Comparison of ENCODE assay signal across 1 cellular context in genomic region chr16:49857423-49858181, GRCh38.
TF ChIP-seq lines count a peak whose summit lies in the region.

No MANE protein-coding gene starts in this region.

TF ChIP-seq in WTC11, 78 proteins besides CTCF, POLR2A, EP300 and RAD21 (continued from another document):
- TF ChIP-seq, protein P1, sequence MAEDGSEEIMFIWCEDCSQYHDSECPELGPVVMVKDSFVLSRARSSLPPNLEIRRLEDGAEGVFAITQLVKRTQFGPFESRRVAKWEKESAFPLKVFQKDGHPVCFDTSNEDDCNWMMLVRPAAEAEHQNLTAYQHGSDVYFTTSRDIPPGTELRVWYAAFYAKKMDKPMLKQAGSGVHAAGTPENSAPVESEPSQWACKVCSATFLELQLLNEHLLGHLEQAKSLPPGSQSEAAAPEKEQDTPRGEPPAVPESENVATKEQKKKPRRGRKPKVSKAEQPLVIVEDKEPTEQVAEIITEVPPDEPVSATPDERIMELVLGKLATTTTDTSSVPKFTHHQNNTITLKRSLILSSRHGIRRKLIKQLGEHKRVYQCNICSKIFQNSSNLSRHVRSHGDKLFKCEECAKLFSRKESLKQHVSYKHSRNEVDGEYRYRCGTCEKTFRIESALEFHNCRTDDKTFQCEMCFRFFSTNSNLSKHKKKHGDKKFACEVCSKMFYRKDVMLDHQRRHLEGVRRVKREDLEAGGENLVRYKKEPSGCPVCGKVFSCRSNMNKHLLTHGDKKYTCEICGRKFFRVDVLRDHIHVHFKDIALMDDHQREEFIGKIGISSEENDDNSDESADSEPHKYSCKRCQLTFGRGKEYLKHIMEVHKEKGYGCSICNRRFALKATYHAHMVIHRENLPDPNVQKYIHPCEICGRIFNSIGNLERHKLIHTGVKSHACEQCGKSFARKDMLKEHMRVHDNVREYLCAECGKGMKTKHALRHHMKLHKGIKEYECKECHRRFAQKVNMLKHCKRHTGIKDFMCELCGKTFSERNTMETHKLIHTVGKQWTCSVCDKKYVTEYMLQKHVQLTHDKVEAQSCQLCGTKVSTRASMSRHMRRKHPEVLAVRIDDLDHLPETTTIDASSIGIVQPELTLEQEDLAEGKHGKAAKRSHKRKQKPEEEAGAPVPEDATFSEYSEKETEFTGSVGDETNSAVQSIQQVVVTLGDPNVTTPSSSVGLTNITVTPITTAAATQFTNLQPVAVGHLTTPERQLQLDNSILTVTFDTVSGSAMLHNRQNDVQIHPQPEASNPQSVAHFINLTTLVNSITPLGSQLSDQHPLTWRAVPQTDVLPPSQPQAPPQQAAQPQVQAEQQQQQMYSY (CRISPR knock-in tag; IDR thresholded peaks at IDR 0.05): peak; percentile 49
- TF ChIP-seq, protein P2, sequence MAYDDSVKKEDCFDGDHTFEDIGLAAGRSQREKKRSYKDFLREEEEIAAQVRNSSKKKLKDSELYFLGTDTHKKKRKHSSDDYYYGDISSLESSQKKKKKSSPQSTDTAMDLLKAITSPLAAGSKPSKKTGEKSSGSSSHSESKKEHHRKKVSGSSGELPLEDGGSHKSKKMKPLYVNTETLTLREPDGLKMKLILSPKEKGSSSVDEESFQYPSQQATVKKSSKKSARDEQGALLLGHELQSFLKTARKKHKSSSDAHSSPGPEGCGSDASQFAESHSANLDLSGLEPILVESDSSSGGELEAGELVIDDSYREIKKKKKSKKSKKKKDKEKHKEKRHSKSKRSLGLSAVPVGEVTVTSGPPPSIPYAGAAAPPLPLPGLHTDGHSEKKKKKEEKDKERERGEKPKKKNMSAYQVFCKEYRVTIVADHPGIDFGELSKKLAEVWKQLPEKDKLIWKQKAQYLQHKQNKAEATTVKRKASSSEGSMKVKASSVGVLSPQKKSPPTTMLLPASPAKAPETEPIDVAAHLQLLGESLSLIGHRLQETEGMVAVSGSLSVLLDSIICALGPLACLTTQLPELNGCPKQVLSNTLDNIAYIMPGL (CRISPR knock-in tag; IDR thresholded peaks at IDR 0.05): peak; percentile 84
- TF ChIP-seq MAX (CRISPR knock-in tag; IDR thresholded peaks at IDR 0.05) (no peak), OVOL2 (CRISPR knock-in tag; IDR thresholded peaks at IDR 0.05; ENCODE audit: borderline replicate concordance) (no peak), ZNF671 (CRISPR knock-in tag; IDR thresholded peaks at IDR 0.05) (no peak), ERG (CRISPR knock-in tag; IDR thresholded peaks at IDR 0.05) (peak; percentile 74; the same call in 1 of the 2 replicates)
